17 cellular contexts compared by ENCODE assay signal in genomic region chr7:148727501-148728278, GRCh38. TPM values are rescaled to one million over a fixed set of nuclear protein-coding genes. Genes with fewer than 3 reads are reported as not detected.
DNase-seq lines count a peak whose midpoint lies in the region; ATAC-seq and TF ChIP-seq lines count a peak whose summit lies in the region.
"Had no signal": no experiment of that assay in that cellular context is flagged by ENCODE, and none has a peak within 500 bp of the region (broad histone marks: within the 10 kb centered on the region; RNA-seq: fewer than 3 reads in every experiment).

No MANE protein-coding gene starts in this region.

- no peak overlapping the region for H3K4me3 Mint-ChIP-seq in type B pancreatic cell

- H3K27ac Mint-ChIP-seq in type B pancreatic cell, result peak overlapping the region; percentile 7

- H3K27ac ChIP-seq in RWPE2 (ENCODE audit: poor library complexity, severe bottlenecking) (no peak overlapping the region), foreskin keratinocyte (no peak overlapping the region)
- H3K27ac ChIP-seq: gastroesophageal sphincter, uterus had no signal

- no peaks in the 10 kb centered on the region for H3K9me3 Mint-ChIP-seq in type B pancreatic cell

- peak; percentile 16 for DNase-seq in stimulated activated CD4-positive, alpha-beta T cell treated with anti-CD3 and anti-CD28 coated beads, Interleukin-1b, Interleukin-23, amount 100 ng/mL, for 48 hours
- no peak for DNase-seq in stimulated activated CD4-positive, alpha-beta T cell treated with anti-CD3 and anti-CD28 coated beads, Interleukin-4, amount 100 ng/mL, for 24 hours
- DNase-seq in RWPE2 (ENCODE audit: low spot score) (no peak), foreskin keratinocyte (peak; percentile 78 to 88), type B pancreatic cell (ENCODE audit: extremely low spot score, unreplicated experiment) (no peak), NCI-H1105 (lab: John Stamatoyannopoulos, UW) (no peak), hippocampal formation (lab: John Stamatoyannopoulos, UW) (no peak), hepatic stellate cell (ENCODE audit: low spot score) (no peak)
- DNase-seq: activated gamma-delta T cell treated with Interleukin-2 at 50 U/mL for 16 hours, caudate nucleus, DMS53, IMR-90, kidney, NCI-H1105 treated with DMSO at 0.1 percent for 48 hours, NCI-H2227 treated with DMSO at 0.1 percent for 48 hours, uterus had no signal

- peaks cover 10% of the 10 kb centered on the region for H3K36me3 Mint-ChIP-seq in type B pancreatic cell

- H3K4me1 Mint-ChIP-seq in type B pancreatic cell (ENCODE audit: unreplicated experiment), result peaks cover 22% of the 10 kb centered on the region

- peaks cover 4% of the 10 kb centered on the region for H3K4me1 ChIP-seq in RWPE2 (ENCODE audit: insufficient read depth, poor library complexity, severe bottlenecking)
- peaks cover 17% of the 10 kb centered on the region for H3K4me1 ChIP-seq in foreskin keratinocyte

- H3K27me3 Mint-ChIP-seq in type B pancreatic cell, result no peaks in the 10 kb centered on the region

- H3K4me3 ChIP-seq in RWPE2 (ENCODE audit: severe bottlenecking), result no peak overlapping the region
- H3K4me3 ChIP-seq: gastroesophageal sphincter, uterus had no signal

- no peaks in the 10 kb centered on the region for H3K9me3 ChIP-seq in RWPE2 (ENCODE audit: severe bottlenecking)
- H3K9me3 ChIP-seq: gastroesophageal sphincter, uterus had no signal

- peaks cover 30% of the 10 kb centered on the region for H3K36me3 ChIP-seq in RWPE2 (ENCODE audit: low read depth)
- H3K36me3 ChIP-seq: uterus had no signal

- peak; percentile 69; the same call in 2 of the 3 replicates for ATAC-seq in RWPE2 (ENCODE audit: low read depth)
- peak; percentile 94 for ATAC-seq in foreskin keratinocyte
- ATAC-seq: gastroesophageal sphincter had no signal

- TF ChIP-seq CTCF in RWPE2 (IDR thresholded peaks at IDR 0.05; ENCODE audit: poor library complexity, severe bottlenecking) (no peak), foreskin keratinocyte (conservative IDR thresholded peaks at IDR 0.05) (peak; percentile 21), type B pancreatic cell (conservative IDR thresholded peaks at IDR 0.05) (no peak)

- H3K27me3 ChIP-seq in RWPE2 (ENCODE audit: insufficient read depth, poor library complexity, severe bottlenecking), result no peaks in the 10 kb centered on the region
- H3K27me3 ChIP-seq in foreskin keratinocyte, result no peaks in the 10 kb centered on the region
- H3K27me3 ChIP-seq: gastroesophageal sphincter, uterus had no signal

RNA-seq across cellular contexts. Expression of gene CUL1, which starts 29.0 kb away (rescaled TPM):
- total RNA-seq in foreskin keratinocyte (58.8 and 63.3 TPM in 2 replicates), type B pancreatic cell (ENCODE audit: low replicate concordance) (56.6 and 57.3 TPM in 2 replicates)
- 27.4 and 32.7 TPM in 2 replicates for polyA plus RNA-seq in foreskin keratinocyte

Comparison
In these comparisons a context has a peak if more than half of its experiments do, and no peak if none do; other contexts are left out.
1. DNase-seq: peak in stimulated activated CD4-positive, alpha-beta T cell treated with anti-CD3 and anti-CD28 coated beads, Interleukin-1b, Interleukin-23, amount 100 ng/mL, for 48 hours (single experiment) and foreskin keratinocyte (2 of 2); none in stimulated activated CD4-positive, alpha-beta T cell treated with anti-CD3 and anti-CD28 coated beads, Interleukin-4, amount 100 ng/mL, for 24 hours (single experiment), RWPE2 (single experiment), type B pancreatic cell (single experiment), NCI-H1105 (single experiment), hippocampal formation (0 of 2) and hepatic stellate cell (single experiment).